In genomic region chr3:38487323-38487722, GRCh38 we compare ENCODE assay signal across 12 cellular contexts. TPM values are rescaled to one million over a fixed set of nuclear protein-coding genes. Genes with fewer than 3 reads are reported as not detected.
DNase-seq lines count a peak whose midpoint lies in the region; ATAC-seq and TF ChIP-seq lines count a peak whose summit lies in the region.
"Had no signal": no experiment of that assay in that cellular context is flagged by ENCODE, and none has a peak within 500 bp of the region (broad histone marks: within the 10 kb centered on the region; RNA-seq: fewer than 3 reads in every experiment).

No MANE protein-coding gene starts in this region.

- H3K4me3 ChIP-seq in stomach = no peak overlapping the region
- H3K4me3 ChIP-seq in colonic mucosa = no peak overlapping the region

- peak; percentile 93 for ATAC-seq in GM19035 (IDR thresholded peaks at IDR 0.05; ENCODE audit: unreplicated experiment)
- peak; percentile 93 for ATAC-seq in GM21723 (IDR thresholded peaks at IDR 0.05; ENCODE audit: unreplicated experiment)
- peak; percentile 83 for ATAC-seq in HG03159 (IDR thresholded peaks at IDR 0.05; ENCODE audit: unreplicated experiment)
- peak; percentile 81 for ATAC-seq in stimulated activated memory B cell treated with anti-CD40 and anti-IgM and Interleukin-4, amounts not matched to agents 10 μg/mL and 1 μg/mL and 100 μg/mL, for 72 hours

- no peak overlapping the region for H3K27ac Mint-ChIP-seq in stimulated activated memory B cell treated with anti-CD40 and anti-IgM and Interleukin-4, amounts not matched to agents 10 μg/mL and 1 μg/mL and 100 μg/mL, for 72 hours
- H3K27ac Mint-ChIP-seq: activated naive CD4-positive, alpha-beta T cell treated with anti-CD3 and anti-CD28 coated beads, Interleukin-2, amount 50 U/mL, for 24 hours had no signal

- no peak for TF ChIP-seq POLR2A in stomach (IDR thresholded peaks at IDR 0.05)

- TF ChIP-seq EP300 in stomach (IDR thresholded peaks at IDR 0.05) = no peak

- no peak for DNase-seq in stomach
- no peak for DNase-seq in colonic mucosa
- DNase-seq in SIG-M5 (lab: John Stamatoyannopoulos, UW) = no peak
- DNase-seq: activated CD4-positive, alpha-beta T cell treated with anti-CD3 and anti-CD28 coated beads for 1 hour; MV-4-11; NCI-H526 treated with DMSO at 0.1 percent for 48 hours; SHP77 treated with DMSO at 0.1 percent for 48 hours had no signal

- H3K36me3 ChIP-seq in stomach (peaks cover 8 to 56% (median 49%) of the 10 kb centered on the region in 4 donors), colonic mucosa (no peaks in the 10 kb centered on the region)

- no peaks in the 10 kb centered on the region for H3K27me3 Mint-ChIP-seq in stimulated activated memory B cell treated with anti-CD40 and anti-IgM and Interleukin-4, amounts not matched to agents 10 μg/mL and 1 μg/mL and 100 μg/mL, for 72 hours
- H3K27me3 Mint-ChIP-seq: activated naive CD4-positive, alpha-beta T cell treated with anti-CD3 and anti-CD28 coated beads, Interleukin-2, amount 50 U/mL, for 24 hours had no signal

- intact Hi-C loops in stomach (cut with DNase I; ENCODE audit: low total_unique reads) (no loop called here), colonic mucosa (cut with DNase I) (no loop called here)

- H3K4me1 ChIP-seq in stomach (no peaks in the 10 kb centered on the region), colonic mucosa (no peaks in the 10 kb centered on the region)

- TF ChIP-seq CTCF in stomach (IDR thresholded peaks at IDR 0.05) = no peak
- no peak for TF ChIP-seq CTCF in colonic mucosa (IDR thresholded peaks at IDR 0.05)

- H3K9me3 ChIP-seq in stomach (no peaks in the 10 kb centered on the region), colonic mucosa (no peaks in the 10 kb centered on the region)

- no peaks in the 10 kb centered on the region for H3K9me3 Mint-ChIP-seq in stimulated activated memory B cell treated with anti-CD40 and anti-IgM and Interleukin-4, amounts not matched to agents 10 μg/mL and 1 μg/mL and 100 μg/mL, for 72 hours
- H3K9me3 Mint-ChIP-seq: activated naive CD4-positive, alpha-beta T cell treated with anti-CD3 and anti-CD28 coated beads, Interleukin-2, amount 50 U/mL, for 24 hours had no signal

- H3K27me3 ChIP-seq in stomach = no peaks in the 10 kb centered on the region
- no peaks in the 10 kb centered on the region for H3K27me3 ChIP-seq in colonic mucosa

- no peak overlapping the region for H3K4me3 Mint-ChIP-seq in stimulated activated memory B cell treated with anti-CD40 and anti-IgM and Interleukin-4, amounts not matched to agents 10 μg/mL and 1 μg/mL and 100 μg/mL, for 72 hours
- H3K4me3 Mint-ChIP-seq: activated naive CD4-positive, alpha-beta T cell treated with anti-CD3 and anti-CD28 coated beads, Interleukin-2, amount 50 U/mL, for 24 hours had no signal

- H3K4me1 Mint-ChIP-seq in stimulated activated memory B cell treated with anti-CD40 and anti-IgM and Interleukin-4, amounts not matched to agents 10 μg/mL and 1 μg/mL and 100 μg/mL, for 72 hours = peaks cover 10% of the 10 kb centered on the region
- H3K4me1 Mint-ChIP-seq: activated naive CD4-positive, alpha-beta T cell treated with anti-CD3 and anti-CD28 coated beads, Interleukin-2, amount 50 U/mL, for 24 hours had no signal

- H3K27ac ChIP-seq in stomach = no peak overlapping the region
- H3K27ac ChIP-seq in colonic mucosa = no peak overlapping the region

- H3K36me3 Mint-ChIP-seq in stimulated activated memory B cell treated with anti-CD40 and anti-IgM and Interleukin-4, amounts not matched to agents 10 μg/mL and 1 μg/mL and 100 μg/mL, for 72 hours = peaks cover 9% of the 10 kb centered on the region

- 67 to 78% (median 75%) methylated on average over 3 of the region's 3 CpGs for whole genome bisulfite sequencing in stomach, 5 donors

- no peak overlapping the region for H3K9ac ChIP-seq in colonic mucosa (ENCODE audit: low read depth in 2 of 2, low read length in 2 of 2)

RNA-seq across cellular contexts. Expression of gene EXOG, which starts 8.8 kb away (rescaled TPM):
- 100 to 1,000 TPM in 1 of 5 donors, 10 to 100 TPM in 2, 1 to 10 TPM in 1, not detected in 1; 4.3 to 202 (median 35.8) TPM for total RNA-seq in stomach
- 1 to 10 TPM; 2.4 to 2.6 (median 2.4) TPM for polyA plus RNA-seq in stomach
- 10 to 100 TPM in 1 of 2 donors, 1 to 10 TPM in 1; 6.1 to 12.0 TPM for total RNA-seq in colonic mucosa

RNA-seq across cellular contexts. Expression of gene ACVR2B, which starts 33.6 kb away (rescaled TPM):
- total RNA-seq in stomach (10 to 100 TPM in 1 of 5 donors, 1 to 10 TPM in 4; 1.2 to 11.0 (median 5.4) TPM), colonic mucosa (1 to 10 TPM; 5.4 to 6.4 TPM)
- polyA plus RNA-seq in stomach = under 1 TPM; 0.61 to 0.81 (median 0.73) TPM
